ENCODE assay signal across 15 cellular contexts in genomic region chr17:42835732-42836131, GRCh38. TPM values are rescaled to one million over a fixed set of nuclear protein-coding genes. Genes with fewer than 3 reads are reported as not detected.
DNase-seq lines count a peak whose midpoint lies in the region; TF ChIP-seq lines count a peak whose summit lies in the region.
"Had no signal": no experiment of that assay in that cellular context is flagged by ENCODE, and none has a peak within 500 bp of the region (broad histone marks: within the 10 kb centered on the region; RNA-seq: fewer than 3 reads in every experiment).

No MANE protein-coding gene starts in this region.

- peaks cover 34% of the 10 kb centered on the region for H3K4me1 Mint-ChIP-seq in activated naive CD4-positive, alpha-beta T cell treated with anti-CD3 and anti-CD28 coated beads, Interleukin-2, amount 50 U/mL, for 24 hours

- H3K4ac ChIP-seq in mesenchymal stem cell (ENCODE audit: low read depth in 1 of 2, low read length in 2 of 2): no peak overlapping the region

- H4K91ac ChIP-seq in mesenchymal stem cell (ENCODE audit: low read length): no peak overlapping the region

- H3K14ac ChIP-seq in mesenchymal stem cell (ENCODE audit: low read length in 2 of 2): no peak overlapping the region

- H3K9me3 Mint-ChIP-seq in activated naive CD4-positive, alpha-beta T cell treated with anti-CD3 and anti-CD28 coated beads, Interleukin-2, amount 50 U/mL, for 24 hours: no peaks in the 10 kb centered on the region

- H3K27me3 ChIP-seq in mesenchymal stem cell (ENCODE audit: control insufficient read depth in 1 of 2, insufficient read depth in 1 of 2, low read length in 2 of 2) (no peaks in the 10 kb centered on the region), dorsolateral prefrontal cortex (no peaks in the 10 kb centered on the region)
- H3K27me3 ChIP-seq: MG63, SJCRH30 had no signal

- intact Hi-C loops in dorsolateral prefrontal cortex (cut with DNase I): no loop called here

- peaks cover 49 to 58% of the 10 kb centered on the region in 2 experiments for H3K36me3 ChIP-seq in mesenchymal stem cell (ENCODE audit: control insufficient read depth in 1 of 2, insufficient read depth in 2 of 2, low read depth in 1 of 2, low read length in 2 of 2)

- TF ChIP-seq CTCF in dorsolateral prefrontal cortex (IDR thresholded peaks at IDR 0.05 in 54 of 56, conservative IDR thresholded peaks at IDR 0.05 in 2 of 56; ENCODE audit: low read depth in 1 of 56, partially characterized antibody in 56 of 56): no peak

- H3K9me3 ChIP-seq in mesenchymal stem cell (ENCODE audit: control insufficient read depth, low read length): no peaks in the 10 kb centered on the region
- H3K9me3 ChIP-seq: SJCRH30 had no signal

- WGBS in mesenchymal stem cell: 99% methylated on average over 6 of the region's 6 CpGs

- peaks cover 3% of the 10 kb centered on the region for H3K4me1 ChIP-seq in mesenchymal stem cell (ENCODE audit: control insufficient read depth, insufficient read depth, low read depth, low read length)
- H3K4me1 ChIP-seq: SJCRH30 had no signal

- no peak overlapping the region for H3K27ac Mint-ChIP-seq in activated naive CD4-positive, alpha-beta T cell treated with anti-CD3 and anti-CD28 coated beads, Interleukin-2, amount 50 U/mL, for 24 hours

- H2BK120ac ChIP-seq in mesenchymal stem cell (ENCODE audit: low read depth, low read length): no peak overlapping the region

- H3K4me2 ChIP-seq in mesenchymal stem cell (ENCODE audit: low read length, poor library complexity, severe bottlenecking): no peak overlapping the region
- H3K4me2 ChIP-seq: KMS-11, PC-9 had no signal

- no peak for DNase-seq in activated naive CD4-positive, alpha-beta T cell treated with Interleukin-2 at 50 U/mL for 16 hours
- peak; percentile 34 for DNase-seq in MV-4-11 (lab: John Stamatoyannopoulos, UW)
- DNase-seq in mesenchymal stem cell: no peak
- DNase-seq in dermis blood vessel endothelial cell: no peak
- DNase-seq in dorsolateral prefrontal cortex: no peak
- DNase-seq: 8988T, MG63, NCI-H187 treated with DMSO at 0.1 percent for 48 hours, NCI-H446, NCI-H69, PC-9, SJCRH30 had no signal

- no peaks in the 10 kb centered on the region for H3K27me3 Mint-ChIP-seq in activated naive CD4-positive, alpha-beta T cell treated with anti-CD3 and anti-CD28 coated beads, Interleukin-2, amount 50 U/mL, for 24 hours

- peaks cover 31% of the 10 kb centered on the region for H3K79me1 ChIP-seq in mesenchymal stem cell (replicated peaks; ENCODE audit: low read length, poor library complexity, severe bottlenecking)

- H3K4me3 Mint-ChIP-seq in activated naive CD4-positive, alpha-beta T cell treated with anti-CD3 and anti-CD28 coated beads, Interleukin-2, amount 50 U/mL, for 24 hours: peak overlapping the region; percentile 47

- no peak overlapping the region for H2BK12ac ChIP-seq in mesenchymal stem cell (ENCODE audit: low read length in 2 of 2)

- H3K23ac ChIP-seq in mesenchymal stem cell (ENCODE audit: low read length in 2 of 2): no peak overlapping the region

- no peak overlapping the region for H3K4me3 ChIP-seq in mesenchymal stem cell (ENCODE audit: insufficient read depth in 1 of 2, low read depth in 1 of 2, low read length in 2 of 2)
- no peak overlapping the region for H3K4me3 ChIP-seq in dorsolateral prefrontal cortex
- H3K4me3 ChIP-seq: MG63, PC-9, SJCRH30 had no signal

- no peak overlapping the region for H2BK5ac ChIP-seq in mesenchymal stem cell (ENCODE audit: low read depth, low read length, poor library complexity, severe bottlenecking)

- H4K8ac ChIP-seq in mesenchymal stem cell (ENCODE audit: low read length): no peak overlapping the region

- H3K27ac ChIP-seq in mesenchymal stem cell (ENCODE audit: low read length, poor library complexity, severe bottlenecking) (no peak overlapping the region), dorsolateral prefrontal cortex (no peak overlapping the region)
- H3K27ac ChIP-seq: KMS-11, PC-9, SJCRH30 had no signal

- H2AFZ ChIP-seq in mesenchymal stem cell (ENCODE audit: low read depth, low read length): no peak overlapping the region
- H2AFZ ChIP-seq: PC-9 had no signal

- no peak overlapping the region for H2AK5ac ChIP-seq in mesenchymal stem cell (ENCODE audit: low read length, severe bottlenecking)

- H3K9ac ChIP-seq in mesenchymal stem cell (ENCODE audit: low read length): peak overlapping the region; percentile 31
- H3K9ac ChIP-seq: KMS-11 had no signal

- H3K36me3 Mint-ChIP-seq in activated naive CD4-positive, alpha-beta T cell treated with anti-CD3 and anti-CD28 coated beads, Interleukin-2, amount 50 U/mL, for 24 hours: peaks cover 12% of the 10 kb centered on the region

- no peak overlapping the region for H3K18ac ChIP-seq in mesenchymal stem cell (ENCODE audit: low read depth in 1 of 2, low read length in 2 of 2)

- H2BK15ac ChIP-seq in mesenchymal stem cell (ENCODE audit: low read depth, poor library complexity, severe bottlenecking): no peak overlapping the region

RNA-seq across cellular contexts. Expression of gene PSME3, which starts 2.5 kb away (rescaled TPM):
- polyA plus RNA-seq in mesenchymal stem cell (2013, experiment 1 of 2): 108 TPM
- polyA plus RNA-seq in mesenchymal stem cell (2013, experiment 2 of 2): 107 TPM
- total RNA-seq in dermis blood vessel endothelial cell: 77.6 and 128 TPM in 2 replicates
- 100 to 1,000 TPM in 4 of 120 experiments, 10 to 100 TPM in 116; 55.1 to 109 (median 84.1) TPM for total RNA-seq in dorsolateral prefrontal cortex

RNA-seq across cellular contexts. Expression of gene AOC2, which starts 8.6 kb away (rescaled TPM):
- 0.35 TPM for polyA plus RNA-seq in mesenchymal stem cell (2013, experiment 1 of 2)
- polyA plus RNA-seq in mesenchymal stem cell (2013, experiment 2 of 2): 0.19 TPM
- total RNA-seq in dermis blood vessel endothelial cell (0.42 and 0.85 TPM in 2 replicates), dorsolateral prefrontal cortex (10 to 100 TPM in 1 of 120 experiments, 1 to 10 TPM in 119; 2.4 to 11.0 (median 4.6) TPM)

RNA-seq across cellular contexts. Expression of gene BECN1, which starts 11.7 kb away (rescaled TPM):
- 50.2 TPM for polyA plus RNA-seq in mesenchymal stem cell (2013, experiment 1 of 2)
- 52.7 TPM for polyA plus RNA-seq in mesenchymal stem cell (2013, experiment 2 of 2)
- total RNA-seq in dermis blood vessel endothelial cell (133 and 168 TPM in 2 replicates), dorsolateral prefrontal cortex (100 to 1,000 TPM in 2 of 120 experiments, 10 to 100 TPM in 118; 50.7 to 107 (median 76.2) TPM)

RNA-seq across cellular contexts. Expression of gene AOC3, which starts 15.3 kb away (rescaled TPM):
- polyA plus RNA-seq in mesenchymal stem cell (2013, experiment 1 of 2): 0.12 TPM
- 0.08 TPM for polyA plus RNA-seq in mesenchymal stem cell (2013, experiment 2 of 2)
- total RNA-seq in dermis blood vessel endothelial cell: 0.17 and 0.51 TPM in 2 replicates
- 10 to 100 TPM in 4 of 120 experiments, 1 to 10 TPM in 109, under 1 TPM in 7; 0.68 to 25.7 (median 2.4) TPM for total RNA-seq in dorsolateral prefrontal cortex

RNA-seq across cellular contexts. Expression of gene CNTD1, which starts 37.1 kb away (rescaled TPM):
- not detected for polyA plus RNA-seq in mesenchymal stem cell (2013, experiment 1 of 2)
- 0.07 TPM for polyA plus RNA-seq in mesenchymal stem cell (2013, experiment 2 of 2)
- total RNA-seq in dermis blood vessel endothelial cell (0.34 TPM in 1 of 2 replicates, not detected in the other), dorsolateral prefrontal cortex (1 to 10 TPM in 105 of 120 experiments, under 1 TPM in 15; 0.47 to 5.7 (median 1.9) TPM)
- total RNA-seq: H1, PC-9 had no signal
- polyA plus RNA-seq: H1 had no signal
